Comparison of ENCODE assay signal across 19 cellular contexts in genomic region chr3:182608876-182609275, GRCh38.
DNase-seq lines count a peak whose midpoint lies in the region; ATAC-seq, FAIRE-seq and TF ChIP-seq lines count a peak whose summit lies in the region.
"Had no signal": no experiment of that assay in that cellular context is flagged by ENCODE, and none has a peak within 500 bp of the region (broad histone marks: within the 10 kb centered on the region; RNA-seq: fewer than 3 reads in every experiment).

No MANE protein-coding gene starts in this region.

- TF ChIP-seq EP300 in transverse colon (IDR thresholded peaks at IDR 0.05; ENCODE audit: low read depth): no peak

- H3K36me3 ChIP-seq in RWPE2 (ENCODE audit: low read depth): no peaks in the 10 kb centered on the region
- H3K36me3 ChIP-seq in keratinocyte (ENCODE audit: control insufficient read depth in 2 of 2, extremely low read depth in 1 of 2, insufficient read depth in 2 of 2, low read length in 2 of 2): no peaks in the 10 kb centered on the region
- no peaks in the 10 kb centered on the region for H3K36me3 ChIP-seq in transverse colon
- H3K36me3 ChIP-seq: BLaER1 treated with 17β-estradiol and CSF1 and Interleukin-3, amounts not matched to agents 10 nM and 100 nM; Peyer's patch had no signal

- DNase-seq in SHP77 (lab: John Stamatoyannopoulos, UW) (peak; percentile 12 to 23), SHP77 treated with DMSO at 0.1 percent for 48 hours (lab: John Stamatoyannopoulos, UW) (no peak), RWPE2 (ENCODE audit: low spot score) (no peak), keratinocyte (ENCODE audit: low read depth, low spot score) (no peak), transverse colon (no peak), NCI-H774 (lab: John Stamatoyannopoulos, UW) (no peak), globus pallidus (ENCODE audit: low spot score) (no peak), HTR-8/SVneo (ENCODE audit: insufficient read length, low spot score) (no peak)
- DNase-seq: CD8-positive, alpha-beta memory T cell; GF-D8; KBM-7; NCI-H1436; NCI-H526 treated with DMSO at 0.1 percent for 48 hours; Right ventricle myocardium superior had no signal

- in situ Hi-C loops in transverse colon (cut with MboI; ENCODE audit: low pct_ligation_motif_present in 1 of 4, low pct_unique_long_range_greater_than_20kb in 1 of 4, low sequenced_read_pairs in 3 of 4): no loop called here

- H3K9me1 ChIP-seq in keratinocyte (ENCODE audit: control insufficient read depth, extremely low read depth, insufficient read depth, low read length): no peaks in the 10 kb centered on the region

- FAIRE-seq in keratinocyte (lab: Jason Lieb, UNC) (no peak), HTR-8/SVneo (lab: Jason Lieb, UNC) (no peak)
- FAIRE-seq: A204.1, GM12892 had no signal

- H3K27me3 ChIP-seq in RWPE2 (ENCODE audit: insufficient read depth, poor library complexity, severe bottlenecking) (no peaks in the 10 kb centered on the region), keratinocyte (ENCODE audit: control insufficient read depth, extremely low read depth, insufficient read depth, low read length) (no peaks in the 10 kb centered on the region), transverse colon (no peaks in the 10 kb centered on the region)
- H3K27me3 ChIP-seq: BLaER1 treated with 17β-estradiol and CSF1 and Interleukin-3, amounts not matched to agents 10 nM and 100 nM; Peyer's patch had no signal

- no peaks in the 10 kb centered on the region for H3K79me2 ChIP-seq in keratinocyte (ENCODE audit: control insufficient read depth, insufficient read depth, low read length)

- H3K4me1 ChIP-seq in RWPE2 (ENCODE audit: insufficient read depth, poor library complexity, severe bottlenecking): peaks cover 20% of the 10 kb centered on the region
- peaks cover 27% of the 10 kb centered on the region for H3K4me1 ChIP-seq in keratinocyte (ENCODE audit: control insufficient read depth, extremely low read depth, insufficient read depth, low read length)
- H3K4me1 ChIP-seq in transverse colon: peaks cover 0 to 43% (median 22%) of the 10 kb centered on the region in 4 donors

- H3K9ac ChIP-seq in keratinocyte (ENCODE audit: control insufficient read depth, extremely low read depth, insufficient read depth, low read length): no peak overlapping the region
- H3K9ac ChIP-seq: BLaER1 treated with 17β-estradiol and CSF1 and Interleukin-3, amounts not matched to agents 10 nM and 100 nM had no signal

- no peak for ATAC-seq in RWPE2 (ENCODE audit: low read depth)
- ATAC-seq: GM23338 had no signal

- intact Hi-C loops in transverse colon (cut with DNase I; ENCODE audit: low total_unique reads): no loop called here

- dilution Hi-C loops in keratinocyte (cut with MboI; ENCODE audit: extremely low pct_ligation_motif_present, low sequenced_read_pairs): no loop called here

- H3K27ac ChIP-seq in RWPE2 (ENCODE audit: poor library complexity, severe bottlenecking) (peak overlapping the region; percentile 85), keratinocyte (ENCODE audit: control insufficient read depth, insufficient read depth, low read length) (peak overlapping the region; percentile 65), transverse colon (peak overlapping the region; percentile 55 to 78 (median 76))
- H3K27ac ChIP-seq: BLaER1 treated with 17β-estradiol and CSF1 and Interleukin-3, amounts not matched to agents 10 nM and 100 nM had no signal

- WGBS in transverse colon (ENCODE audit: low coverage in 1 of 2), 2 donors: 63% methylated on average over 2 of the region's 2 CpGs; no CpG with 5 or more reads in 1 of the 2 donors

- TF ChIP-seq CTCF in RWPE2 (IDR thresholded peaks at IDR 0.05; ENCODE audit: poor library complexity, severe bottlenecking) (no peak), keratinocyte (optimal IDR thresholded peaks at IDR 0.05 in 1 of 3, IDR thresholded peaks at IDR 0.05 in 1 of 3, conservative IDR thresholded peaks at IDR 0.05 in 1 of 3; ENCODE audit: extremely low read depth in 1 of 3, insufficient read depth in 2 of 3, low read length in 3 of 3) (no peak), transverse colon (IDR thresholded peaks at IDR 0.05) (no peak)

- H3K9me3 ChIP-seq in RWPE2 (ENCODE audit: severe bottlenecking) (no peaks in the 10 kb centered on the region), keratinocyte (ENCODE audit: control insufficient read depth, low read depth, low read length) (no peaks in the 10 kb centered on the region), transverse colon (no peaks in the 10 kb centered on the region)
- H3K9me3 ChIP-seq: BLaER1 treated with 17β-estradiol and CSF1 and Interleukin-3, amounts not matched to agents 10 nM and 100 nM; Peyer's patch had no signal

- H3K4me3 ChIP-seq in RWPE2 (ENCODE audit: severe bottlenecking): no peak overlapping the region
- H3K4me3 ChIP-seq in keratinocyte (ENCODE audit: control insufficient read depth in 2 of 3, extremely low read depth in 1 of 3, insufficient read depth in 2 of 3, low read depth in 1 of 3, low read length in 3 of 3): no peak overlapping the region
- H3K4me3 ChIP-seq in transverse colon: no peak overlapping the region
- H3K4me3 ChIP-seq: BLaER1 treated with 17β-estradiol and CSF1 and Interleukin-3, amounts not matched to agents 10 nM and 100 nM; GM23338; Peyer's patch had no signal

- no peaks in the 10 kb centered on the region for H4K20me1 ChIP-seq in keratinocyte (ENCODE audit: control insufficient read depth, extremely low read depth, insufficient read depth, low read length)
- H4K20me1 ChIP-seq: BLaER1 treated with 17β-estradiol and CSF1 and Interleukin-3, amounts not matched to agents 10 nM and 100 nM had no signal

- H3K4me2 ChIP-seq in keratinocyte (ENCODE audit: control insufficient read depth, extremely low read depth, insufficient read depth, low read depth, low read length): peak overlapping the region; percentile 80
- H3K4me2 ChIP-seq: GM23338 had no signal

- peak overlapping the region; percentile 62 for H2AFZ ChIP-seq in keratinocyte (ENCODE audit: control insufficient read depth, low read length)
- H2AFZ ChIP-seq: GM23338 had no signal

- TF ChIP-seq POLR2A in transverse colon (IDR thresholded peaks at IDR 0.05): no peak

Comparison
In these comparisons a context has a peak if more than half of its experiments do, and no peak if none do; other contexts are left out.
1. DNase-seq: peak in SHP77 (2 of 2); none in SHP77 treated with DMSO at 0.1 percent for 48 hours (single experiment), RWPE2 (single experiment), keratinocyte (single experiment), transverse colon (single experiment), NCI-H774 (single experiment), globus pallidus (single experiment) and HTR-8/SVneo (single experiment).
2. Peak in every context shown above with its lines, with median percentiles within 50 percentile points of each other: H3K27ac ChIP-seq.